ENCODE assay signal across 9 cellular contexts in genomic region chr2:219252570-219252899, GRCh38. TPM values are rescaled to one million over a fixed set of nuclear protein-coding genes. Genes with fewer than 3 reads are reported as not detected.
A peak's percentile ranks its signal among the peaks of the same experiment; 100 is the strongest.
DNase-seq lines count a peak whose midpoint lies in the region; ATAC-seq and TF ChIP-seq lines count a peak whose summit lies in the region.
"Had no signal": no experiment of that assay in that cellular context is flagged by ENCODE, and none has a peak within 500 bp of the region (broad histone marks: within the 10 kb centered on the region; RNA-seq: fewer than 3 reads in every experiment).

No MANE protein-coding gene starts in this region.

- peaks cover 36 to 82% (median 67%) of the 10 kb centered on the region in 6 donors for H3K4me1 ChIP-seq in spleen

- peaks cover 0 to 45% (median 23%) of the 10 kb centered on the region in 6 donors for H3K36me3 ChIP-seq in spleen

- WGBS in spleen, 5 donors: 5 to 9% (median 6%) methylated on average over 9 of the region's 9 CpGs

- H3K9me3 ChIP-seq in spleen: no peaks in the 10 kb centered on the region

- peak overlapping the region in 7 of 8 donors; percentile 94 to 99 (median 95) for H3K27ac ChIP-seq in spleen

- no peak for DNase-seq in T-helper 2 cell treated with Interferon-gamma antibody and Interleukin-4, amounts not matched to agents 5 μg/mL and 100 μg/mL, for 36 hours (ENCODE audit: low spot score)
- DNase-seq in T-helper 2 cell (no peak), foreskin fibroblast (peak in 1 of 2 donors; percentile 50), spleen (no peak), HCEC 1CT (no peak), CD1c-positive myeloid dendritic cell (ENCODE audit: extremely low spot score) (no peak)
- peak; percentile 69 for DNase-seq in activated CD8-positive, alpha-beta T cell treated with anti-CD3 and anti-CD28 coated beads for 36 hours

- H3K4me3 Mint-ChIP-seq in T-helper 2 cell treated with Interferon-gamma antibody and Interleukin-4, amounts not matched to agents 5 μg/mL and 100 μg/mL, for 36 hours: peak overlapping the region; percentile 98
- peak overlapping the region; percentile 77 for H3K4me3 Mint-ChIP-seq in activated CD8-positive, alpha-beta T cell treated with anti-CD3 and anti-CD28 coated beads for 36 hours

- H3K27me3 Mint-ChIP-seq in T-helper 2 cell treated with Interferon-gamma antibody and Interleukin-4, amounts not matched to agents 5 μg/mL and 100 μg/mL, for 36 hours (ENCODE audit: low read depth): peaks cover 3% of the 10 kb centered on the region
- no peaks in the 10 kb centered on the region for H3K27me3 Mint-ChIP-seq in activated CD8-positive, alpha-beta T cell treated with anti-CD3 and anti-CD28 coated beads for 36 hours

- peak overlapping the region; percentile 89 for H3K27ac Mint-ChIP-seq in T-helper 2 cell treated with Interferon-gamma antibody and Interleukin-4, amounts not matched to agents 5 μg/mL and 100 μg/mL, for 36 hours
- peak overlapping the region; percentile 93 for H3K27ac Mint-ChIP-seq in activated CD8-positive, alpha-beta T cell treated with anti-CD3 and anti-CD28 coated beads for 36 hours

- intact Hi-C loops in activated CD8-positive, alpha-beta T cell treated with anti-CD3 and anti-CD28 coated beads for 36 hours (cut with micrococcal nuclease): no loop called here
- intact Hi-C loops in spleen (cut with DNase I; ENCODE audit: low total_unique reads): no loop called here

- POLR2A ChIA-PET in activated CD8-positive, alpha-beta T cell treated with anti-CD3 and anti-CD28 coated beads for 36 hours (lab: Charles Lee): interaction anchor here (0.6 to 19.2 kb wide), 14 partner anchors 7 to 149 kb away, joined by 3 to 239 read pairs (median 6); partner anchors contain the start of genes ABCB6, ANKZF1, ATG9A and DNAJB2

- peak; percentile 0 for ATAC-seq in activated CD8-positive, alpha-beta T cell treated with anti-CD3 and anti-CD28 coated beads for 36 hours
- ATAC-seq in GM18858 (IDR thresholded peaks at IDR 0.05; ENCODE audit: unreplicated experiment): no peak

- no peaks in the 10 kb centered on the region for H3K9me3 Mint-ChIP-seq in T-helper 2 cell treated with Interferon-gamma antibody and Interleukin-4, amounts not matched to agents 5 μg/mL and 100 μg/mL, for 36 hours
- H3K9me3 Mint-ChIP-seq in activated CD8-positive, alpha-beta T cell treated with anti-CD3 and anti-CD28 coated beads for 36 hours: no peaks in the 10 kb centered on the region

- peaks cover 0 to 9% (median 0%) of the 10 kb centered on the region in 7 donors for H3K27me3 ChIP-seq in spleen (replicated peaks in 1 of 7)

- peaks cover 56% of the 10 kb centered on the region for H3K36me3 Mint-ChIP-seq in T-helper 2 cell treated with Interferon-gamma antibody and Interleukin-4, amounts not matched to agents 5 μg/mL and 100 μg/mL, for 36 hours (ENCODE audit: low read depth)
- peaks cover 56% of the 10 kb centered on the region for H3K36me3 Mint-ChIP-seq in activated CD8-positive, alpha-beta T cell treated with anti-CD3 and anti-CD28 coated beads for 36 hours (ENCODE audit: low read depth)

- TF ChIP-seq CTCF in activated CD8-positive, alpha-beta T cell treated with anti-CD3 and anti-CD28 coated beads for 36 hours (IDR thresholded peaks at IDR 0.05): no peak
- TF ChIP-seq CTCF in foreskin fibroblast (IDR thresholded peaks at IDR 0.05; ENCODE audit: low read depth, low read length): no peak
- no peak for TF ChIP-seq CTCF in spleen (IDR thresholded peaks at IDR 0.05 in 8 of 11, conservative IDR thresholded peaks at IDR 0.05 in 3 of 11)

- TF ChIP-seq POLR2A in spleen (IDR thresholded peaks at IDR 0.05): no peak

- H3K4me3 ChIP-seq in foreskin fibroblast (ENCODE audit: low read depth in 1 of 2, low read length in 2 of 2): peak overlapping the region; percentile 52 to 57
- H3K4me3 ChIP-seq in spleen: peak overlapping the region; percentile 70 to 94 (median 80)

- peaks cover 54% of the 10 kb centered on the region for H3K4me1 Mint-ChIP-seq in T-helper 2 cell treated with Interferon-gamma antibody and Interleukin-4, amounts not matched to agents 5 μg/mL and 100 μg/mL, for 36 hours (ENCODE audit: low read depth)
- H3K4me1 Mint-ChIP-seq in activated CD8-positive, alpha-beta T cell treated with anti-CD3 and anti-CD28 coated beads for 36 hours (ENCODE audit: low read depth): peaks cover 60% of the 10 kb centered on the region

- CTCF ChIA-PET in activated CD8-positive, alpha-beta T cell treated with anti-CD3 and anti-CD28 coated beads for 36 hours (lab: Charles Lee): interaction anchor here (0.9 to 10.1 kb wide), 7 partner anchors 8 to 81 kb away, joined by 3 to 132 read pairs (median 6); partner anchors contain the start of gene DNAJB2

RNA-seq across cellular contexts. Expression of gene TUBA4B, which starts 0.5 kb away (rescaled TPM):
- not detected for total RNA-seq in activated CD8-positive, alpha-beta T cell treated with anti-CD3 and anti-CD28 coated beads for 36 hours
- not detected for total RNA-seq in spleen
- not detected for polyA plus RNA-seq in spleen
- polyA plus RNA-seq: adipose tissue had no signal

RNA-seq across cellular contexts. Expression of gene TUBA4A, which starts 1.2 kb away (rescaled TPM):
- total RNA-seq in activated CD8-positive, alpha-beta T cell treated with anti-CD3 and anti-CD28 coated beads for 36 hours: 100 to 1,000 TPM; 226 TPM
- 100 to 1,000 TPM in 1 of 7 donors, 10 to 100 TPM in 6; 60.2 to 120 (median 73.4) TPM for total RNA-seq in spleen
- polyA plus RNA-seq in spleen: 10 to 100 TPM; 70.6 to 89.2 (median 73.4) TPM

RNA-seq across cellular contexts. Expression of gene STK16, which starts 7.3 kb away (rescaled TPM):
- total RNA-seq in activated CD8-positive, alpha-beta T cell treated with anti-CD3 and anti-CD28 coated beads for 36 hours: 10 to 100 TPM; 34.4 to 35.4 TPM
- total RNA-seq in spleen: 10 to 100 TPM; 17.0 to 30.5 (median 22.8) TPM
- polyA plus RNA-seq in spleen: 10 to 100 TPM; 33.6 to 47.6 (median 44.2) TPM

RNA-seq across cellular contexts. Expression of gene GLB1L, which starts 7.3 kb away (rescaled TPM):
- 1 to 10 TPM; 1.2 to 2.8 TPM for total RNA-seq in activated CD8-positive, alpha-beta T cell treated with anti-CD3 and anti-CD28 coated beads for 36 hours
- 1 to 10 TPM; 2.3 to 9.6 (median 8.9) TPM for total RNA-seq in spleen
- 1 to 10 TPM; 3.0 to 4.1 (median 3.6) TPM for polyA plus RNA-seq in spleen

RNA-seq across cellular contexts. Expression of gene ANKZF1, which starts 22.9 kb away (rescaled TPM):
- 100 to 1,000 TPM; 216 to 217 TPM for total RNA-seq in activated CD8-positive, alpha-beta T cell treated with anti-CD3 and anti-CD28 coated beads for 36 hours
- total RNA-seq in spleen: 100 to 1,000 TPM in 1 of 7 donors, 10 to 100 TPM in 6; 68.3 to 141 (median 74.0) TPM
- polyA plus RNA-seq in spleen: 10 to 100 TPM; 30.5 to 70.2 (median 54.7) TPM
